In genomic region chrX:144334577-144334976, GRCh38 we compare ENCODE assay signal across 22 cellular contexts.
DNase-seq lines count a peak whose midpoint lies in the region; ATAC-seq and TF ChIP-seq lines count a peak whose summit lies in the region.
"Had no signal": no experiment of that assay in that cellular context is flagged by ENCODE, and none has a peak within 500 bp of the region (broad histone marks: within the 10 kb centered on the region; RNA-seq: fewer than 3 reads in every experiment).

No MANE protein-coding gene starts in this region.

- peak overlapping the region; percentile 90 for H3K4me2 ChIP-seq in OCI-LY3 (ENCODE audit: low read length)

- no peaks in the 10 kb centered on the region for H3K79me2 ChIP-seq in OCI-LY3 (ENCODE audit: low read length)

- H3K36me3 ChIP-seq in A673 (ENCODE audit: insufficient read depth, low read length, poor library complexity, severe bottlenecking) (no peaks in the 10 kb centered on the region), OCI-LY3 (replicated peaks; ENCODE audit: low read depth, low read length) (no peaks in the 10 kb centered on the region), endodermal cell (ENCODE audit: control insufficient read depth, insufficient read depth, low read length) (no peaks in the 10 kb centered on the region)
- H3K36me3 ChIP-seq: esophagus squamous epithelium, pancreas, sigmoid colon, thoracic aorta had no signal

- no peak overlapping the region for H3K4me3 Mint-ChIP-seq in endodermal cell
- H3K4me3 Mint-ChIP-seq: CD4-positive, CD25-positive, alpha-beta regulatory T cell; naive B cell; stimulated activated memory B cell treated with anti-CD40 and anti-IgM and Interleukin-4, amounts not matched to agents 10 μg/mL and 1 μg/mL and 100 μg/mL, for 72 hours had no signal

- peaks cover 8% of the 10 kb centered on the region for H3K9me3 ChIP-seq in A673 (ENCODE audit: low read depth, low read length, poor library complexity, severe bottlenecking)
- no peaks in the 10 kb centered on the region for H3K9me3 ChIP-seq in OCI-LY3 (ENCODE audit: insufficient read depth, low read length)
- peaks cover 6% of the 10 kb centered on the region for H3K9me3 ChIP-seq in endodermal cell (ENCODE audit: control insufficient read depth, low read length)
- H3K9me3 ChIP-seq: esophagus squamous epithelium, pancreas, sigmoid colon, thoracic aorta had no signal

- H3K4me3 ChIP-seq in A673 (ENCODE audit: low read depth, low read length, poor library complexity, severe bottlenecking), result no peak overlapping the region
- H3K4me3 ChIP-seq in GM12875 (ENCODE audit: low read depth, low read length), result no peak overlapping the region
- H3K4me3 ChIP-seq in OCI-LY3 (ENCODE audit: low read length), result peak overlapping the region; percentile 86
- no peak overlapping the region for H3K4me3 ChIP-seq in endodermal cell (ENCODE audit: low read length)
- H3K4me3 ChIP-seq in foreskin fibroblast (ENCODE audit: low read depth in 1 of 2, low read length in 2 of 2), result no peak overlapping the region
- H3K4me3 ChIP-seq: esophagus squamous epithelium, pancreas, sigmoid colon, thoracic aorta had no signal

- POLR2A ChIA-PET in A673 (lab: Charles Lee; ENCODE audit: low non-redundant PET), result no interaction called here

- H3K27ac ChIP-seq in A673 (ENCODE audit: low read depth, low read length, poor library complexity, severe bottlenecking) (no peak overlapping the region), OCI-LY3 (ENCODE audit: low read length) (no peak overlapping the region), endodermal cell (ENCODE audit: low read depth, low read length) (no peak overlapping the region)
- H3K27ac ChIP-seq: esophagus squamous epithelium, pancreas, sigmoid colon, thoracic aorta had no signal

- H3K9ac ChIP-seq in OCI-LY3 (ENCODE audit: low read length) (peak overlapping the region; percentile 39; the same call in 1 of the 2 replicates), endodermal cell (ENCODE audit: extremely low read depth, low read length, poor library complexity, severe bottlenecking) (no peak overlapping the region)

- no peak overlapping the region for H2AFZ ChIP-seq in OCI-LY3 (ENCODE audit: low read depth, low read length)

- peaks cover 67% of the 10 kb centered on the region for H3K9me3 Mint-ChIP-seq in endodermal cell

- H4K20me1 ChIP-seq in OCI-LY3 (ENCODE audit: insufficient read depth, low read length), result no peaks in the 10 kb centered on the region

- no peak for ATAC-seq in esophagus mucosa
- ATAC-seq: activated naive CD4-positive, alpha-beta T cell treated with anti-CD3 and anti-CD28 coated beads, Interleukin-2, amount 50 U/mL, for 72 hours; pancreas; stimulated activated memory B cell treated with anti-CD40 and anti-IgM and Interleukin-4, amounts not matched to agents 10 μg/mL and 1 μg/mL and 100 μg/mL, for 72 hours had no signal

- no peaks in the 10 kb centered on the region for H3K4me1 ChIP-seq in A673 (ENCODE audit: insufficient read depth, low read length, poor library complexity, severe bottlenecking)
- H3K4me1 ChIP-seq in OCI-LY3 (ENCODE audit: low read length), result peaks cover 3% of the 10 kb centered on the region; the same call in 1 of the 2 replicates
- no peaks in the 10 kb centered on the region for H3K4me1 ChIP-seq in endodermal cell (ENCODE audit: control insufficient read depth, insufficient read depth, low read length)
- H3K4me1 ChIP-seq: esophagus squamous epithelium, pancreas, sigmoid colon had no signal

- WGBS in endodermal cell (ENCODE audit: insufficient coverage in 1 of 2, insufficient read length in 1 of 2), 2 experiments, result 95% methylated on average over 9 of the region's 13 CpGs; no CpG with 5 or more reads in 1 of the 2 experiments

- H3K27me3 ChIP-seq in A673 (replicated peaks; ENCODE audit: insufficient read depth, low read depth, low read length, poor library complexity) (no peaks in the 10 kb centered on the region), OCI-LY3 (ENCODE audit: low read depth, low read length) (no peaks in the 10 kb centered on the region), endodermal cell (ENCODE audit: control insufficient read depth, insufficient read depth, low read length, poor library complexity, severe bottlenecking) (no peaks in the 10 kb centered on the region)
- H3K27me3 ChIP-seq: esophagus squamous epithelium, pancreas, sigmoid colon had no signal

- peaks cover 2% of the 10 kb centered on the region for H3K27me3 Mint-ChIP-seq in endodermal cell (ENCODE audit: insufficient read depth)
- H3K27me3 Mint-ChIP-seq: CD4-positive, CD25-positive, alpha-beta regulatory T cell; naive B cell; stimulated activated memory B cell treated with anti-CD40 and anti-IgM and Interleukin-4, amounts not matched to agents 10 μg/mL and 1 μg/mL and 100 μg/mL, for 72 hours had no signal

- no peak overlapping the region for H3K27ac Mint-ChIP-seq in endodermal cell
- H3K27ac Mint-ChIP-seq: activated naive CD4-positive, alpha-beta T cell treated with anti-CD3 and anti-CD28 coated beads, Interleukin-2, amount 50 U/mL, for 72 hours; CD4-positive, CD25-positive, alpha-beta regulatory T cell; naive B cell; stimulated activated memory B cell treated with anti-CD40 and anti-IgM and Interleukin-4, amounts not matched to agents 10 μg/mL and 1 μg/mL and 100 μg/mL, for 72 hours had no signal

- TF ChIP-seq CTCF in A673 (conservative IDR thresholded peaks at IDR 0.05; ENCODE audit: low read depth, low read length) (0 out of 2 replicates have a peak, but pooled peaks have one; percentile 22), GM12875 (IDR thresholded peaks at IDR 0.05; ENCODE audit: borderline replicate concordance, insufficient read depth, low read depth, low read length) (0 out of 2 replicates have a peak, but pooled peaks have one; percentile 4), OCI-LY3 (IDR thresholded peaks at IDR 0.05; ENCODE audit: low read depth, low read length) (peak; percentile 59), endodermal cell (conservative IDR thresholded peaks at IDR 0.05) (peak; percentile 63), foreskin fibroblast (IDR thresholded peaks at IDR 0.05; ENCODE audit: low read depth, low read length) (no peak)

- CTCF ChIA-PET in A673 (lab: Charles Lee), result interaction anchor here (0.6 kb wide), 1 partner anchor 263 kb away, joined by 3 read pairs; no protein-coding TSS in a partner anchor

- no peaks in the 10 kb centered on the region for H3K36me3 Mint-ChIP-seq in endodermal cell (ENCODE audit: low read depth)
- H3K36me3 Mint-ChIP-seq: activated naive CD4-positive, alpha-beta T cell treated with anti-CD3 and anti-CD28 coated beads, Interleukin-2, amount 50 U/mL, for 72 hours; CD4-positive, CD25-positive, alpha-beta regulatory T cell; naive B cell; stimulated activated memory B cell treated with anti-CD40 and anti-IgM and Interleukin-4, amounts not matched to agents 10 μg/mL and 1 μg/mL and 100 μg/mL, for 72 hours had no signal

- DNase-seq in A673 (ENCODE audit: low spot score), result peak; percentile 3
- peak; percentile 65 for DNase-seq in endodermal cell
- DNase-seq in foreskin fibroblast, result no peak
- DNase-seq in iPS-NIHi7 (ENCODE audit: extremely low spot score), result no peak
- DNase-seq in NCI-H2171 (lab: John Stamatoyannopoulos, UW), result no peak
- DNase-seq: CD4-positive, CD25-positive, alpha-beta regulatory T cell; effector CD8-positive, alpha-beta T cell; esophagus squamous epithelium; GOT3; naive B cell; NCI-H1105; NCI-H2107; NCI-H524; pancreas; sigmoid colon; T1000 had no signal

- BruUV-seq in A673 (replicated peaks; lab: Mats Ljungman, UMichigan), result no TSS peak

- intact Hi-C loops in A673 (cut with micrococcal nuclease; ENCODE audit: unreplicated experiment), result no loop called here

- no peaks in the 10 kb centered on the region for H3K4me1 Mint-ChIP-seq in endodermal cell
- H3K4me1 Mint-ChIP-seq: CD4-positive, CD25-positive, alpha-beta regulatory T cell; naive B cell; stimulated activated memory B cell treated with anti-CD40 and anti-IgM and Interleukin-4, amounts not matched to agents 10 μg/mL and 1 μg/mL and 100 μg/mL, for 72 hours had no signal

Comparison
In these comparisons a context has a peak if more than half of its experiments do, and no peak if none do; other contexts are left out.
1. DNase-seq: peak in A673 (single experiment) and endodermal cell (single experiment); none in foreskin fibroblast (0 of 2), iPS-NIHi7 (single experiment) and NCI-H2171 (single experiment).